2 cellular contexts compared by ENCODE assay signal in genomic region chr18:79932907-79933306, GRCh38.
TF ChIP-seq lines count a peak whose summit lies in the region.

No MANE protein-coding gene starts in this region.

TF ChIP-seq in HEK293, 187 proteins besides CTCF, POLR2A, EP300 and RAD21:
- TF ChIP-seq ZNF513 (tag by site-specific recombination; IDR thresholded peaks at IDR 0.05) (no peak), SETDB1 (IDR thresholded peaks at IDR 0.05; ENCODE audit: insufficient read length, low read length) (peak; percentile 51)

TF ChIP-seq in GM12878, 131 proteins besides CTCF, POLR2A, EP300 and RAD21:
- TF ChIP-seq SRF (IDR thresholded peaks at IDR 0.05; ENCODE audit: low read depth in 2 of 2, low read length in 2 of 2) (no peak), CBX5 (IDR thresholded peaks at IDR 0.05; ENCODE audit: low read depth) (0 out of 2 replicates have a peak, but pooled peaks have one; percentile 42), MEF2B (IDR thresholded peaks at IDR 0.05; ENCODE audit: partially characterized antibody, poor library complexity, severe bottlenecking) (no peak), SUPT20H (IDR thresholded peaks at IDR 0.05; ENCODE audit: borderline replicate concordance, control insufficient read depth, low read depth, low read length) (no peak), FOS (IDR thresholded peaks at IDR 0.05; ENCODE audit: borderline replicate concordance, extremely low read depth, insufficient read length) (no peak)
TF ChIP-seq in GM12878: peak in this region for 1.
